ENCODE assay signal across 1 cellular context in the genomic region with DNA sequence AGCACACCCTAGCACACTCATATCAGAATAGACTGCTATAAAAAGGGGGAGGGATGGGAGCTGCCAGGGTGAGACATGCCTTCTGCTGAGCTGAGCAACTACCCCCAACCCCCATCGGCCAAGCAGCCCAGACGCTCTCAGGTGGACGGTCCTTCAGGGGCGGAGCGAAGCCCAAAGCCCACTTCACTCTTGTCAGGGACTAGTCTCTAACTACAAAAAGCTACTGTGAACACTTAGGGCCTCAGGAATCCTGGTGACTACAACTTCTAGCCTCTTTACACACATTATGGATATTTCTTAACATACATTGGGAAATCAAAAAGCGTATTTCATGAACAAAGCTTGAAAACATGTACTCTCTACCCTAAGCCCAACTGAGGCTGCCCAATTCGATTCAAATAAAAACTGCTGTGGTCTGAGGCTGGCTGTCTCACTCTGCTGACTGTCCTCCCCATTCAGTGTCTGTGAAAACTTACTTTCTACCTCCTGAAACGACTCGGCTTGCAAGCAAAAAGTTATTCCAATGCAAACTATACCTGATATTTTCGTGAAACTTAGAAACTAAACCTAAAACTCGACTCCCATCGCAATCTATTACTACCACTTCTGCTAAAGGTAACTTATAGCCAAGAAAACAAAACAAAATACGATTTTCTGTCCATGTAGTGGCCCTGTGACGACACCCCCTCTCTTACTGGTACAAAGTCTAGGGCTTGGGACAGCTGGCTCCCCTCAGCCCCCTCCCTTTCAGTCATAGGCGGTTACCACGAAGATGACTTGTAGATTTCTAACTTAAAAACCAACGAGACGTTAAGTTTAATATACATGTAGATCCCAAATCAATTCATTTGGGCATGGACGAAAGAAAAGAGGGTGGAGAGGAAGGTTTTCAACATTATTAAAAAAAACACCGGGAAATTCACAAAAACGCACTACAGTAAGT.
TF ChIP-seq lines count a peak whose summit lies in the region.

No MANE protein-coding gene starts in this region.

TF ChIP-seq in HepG2, 621 proteins besides CTCF, POLR2A, EP300 and RAD21 (continued from another document and continues in another):
- TF ChIP-seq, protein P1, sequence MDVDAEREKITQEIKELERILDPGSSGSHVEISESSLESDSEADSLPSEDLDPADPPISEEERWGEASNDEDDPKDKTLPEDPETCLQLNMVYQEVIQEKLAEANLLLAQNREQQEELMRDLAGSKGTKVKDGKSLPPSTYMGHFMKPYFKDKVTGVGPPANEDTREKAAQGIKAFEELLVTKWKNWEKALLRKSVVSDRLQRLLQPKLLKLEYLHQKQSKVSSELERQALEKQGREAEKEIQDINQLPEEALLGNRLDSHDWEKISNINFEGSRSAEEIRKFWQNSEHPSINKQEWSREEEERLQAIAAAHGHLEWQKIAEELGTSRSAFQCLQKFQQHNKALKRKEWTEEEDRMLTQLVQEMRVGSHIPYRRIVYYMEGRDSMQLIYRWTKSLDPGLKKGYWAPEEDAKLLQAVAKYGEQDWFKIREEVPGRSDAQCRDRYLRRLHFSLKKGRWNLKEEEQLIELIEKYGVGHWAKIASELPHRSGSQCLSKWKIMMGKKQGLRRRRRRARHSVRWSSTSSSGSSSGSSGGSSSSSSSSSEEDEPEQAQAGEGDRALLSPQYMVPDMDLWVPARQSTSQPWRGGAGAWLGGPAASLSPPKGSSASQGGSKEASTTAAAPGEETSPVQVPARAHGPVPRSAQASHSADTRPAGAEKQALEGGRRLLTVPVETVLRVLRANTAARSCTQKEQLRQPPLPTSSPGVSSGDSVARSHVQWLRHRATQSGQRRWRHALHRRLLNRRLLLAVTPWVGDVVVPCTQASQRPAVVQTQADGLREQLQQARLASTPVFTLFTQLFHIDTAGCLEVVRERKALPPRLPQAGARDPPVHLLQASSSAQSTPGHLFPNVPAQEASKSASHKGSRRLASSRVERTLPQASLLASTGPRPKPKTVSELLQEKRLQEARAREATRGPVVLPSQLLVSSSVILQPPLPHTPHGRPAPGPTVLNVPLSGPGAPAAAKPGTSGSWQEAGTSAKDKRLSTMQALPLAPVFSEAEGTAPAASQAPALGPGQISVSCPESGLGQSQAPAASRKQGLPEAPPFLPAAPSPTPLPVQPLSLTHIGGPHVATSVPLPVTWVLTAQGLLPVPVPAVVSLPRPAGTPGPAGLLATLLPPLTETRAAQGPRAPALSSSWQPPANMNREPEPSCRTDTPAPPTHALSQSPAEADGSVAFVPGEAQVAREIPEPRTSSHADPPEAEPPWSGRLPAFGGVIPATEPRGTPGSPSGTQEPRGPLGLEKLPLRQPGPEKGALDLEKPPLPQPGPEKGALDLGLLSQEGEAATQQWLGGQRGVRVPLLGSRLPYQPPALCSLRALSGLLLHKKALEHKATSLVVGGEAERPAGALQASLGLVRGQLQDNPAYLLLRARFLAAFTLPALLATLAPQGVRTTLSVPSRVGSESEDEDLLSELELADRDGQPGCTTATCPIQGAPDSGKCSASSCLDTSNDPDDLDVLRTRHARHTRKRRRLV (CRISPR knock-in tag; IDR thresholded peaks at IDR 0.05), result no peak
- TF ChIP-seq ZNF232 (CRISPR knock-in tag; IDR thresholded peaks at IDR 0.05; ENCODE audit: borderline replicate concordance), result peak; percentile 84; the same call in 1 of the 2 replicates
- no peak; the same call in 1 of the 2 replicates for TF ChIP-seq ZNF292 (CRISPR knock-in tag; IDR thresholded peaks at IDR 0.05; ENCODE audit: borderline replicate concordance, low read depth)
- peak; percentile 72; the same call in 1 of the 2 replicates for TF ChIP-seq YEATS4 (CRISPR knock-in tag; IDR thresholded peaks at IDR 0.05; ENCODE audit: borderline replicate concordance)
- TF ChIP-seq, protein P2, sequence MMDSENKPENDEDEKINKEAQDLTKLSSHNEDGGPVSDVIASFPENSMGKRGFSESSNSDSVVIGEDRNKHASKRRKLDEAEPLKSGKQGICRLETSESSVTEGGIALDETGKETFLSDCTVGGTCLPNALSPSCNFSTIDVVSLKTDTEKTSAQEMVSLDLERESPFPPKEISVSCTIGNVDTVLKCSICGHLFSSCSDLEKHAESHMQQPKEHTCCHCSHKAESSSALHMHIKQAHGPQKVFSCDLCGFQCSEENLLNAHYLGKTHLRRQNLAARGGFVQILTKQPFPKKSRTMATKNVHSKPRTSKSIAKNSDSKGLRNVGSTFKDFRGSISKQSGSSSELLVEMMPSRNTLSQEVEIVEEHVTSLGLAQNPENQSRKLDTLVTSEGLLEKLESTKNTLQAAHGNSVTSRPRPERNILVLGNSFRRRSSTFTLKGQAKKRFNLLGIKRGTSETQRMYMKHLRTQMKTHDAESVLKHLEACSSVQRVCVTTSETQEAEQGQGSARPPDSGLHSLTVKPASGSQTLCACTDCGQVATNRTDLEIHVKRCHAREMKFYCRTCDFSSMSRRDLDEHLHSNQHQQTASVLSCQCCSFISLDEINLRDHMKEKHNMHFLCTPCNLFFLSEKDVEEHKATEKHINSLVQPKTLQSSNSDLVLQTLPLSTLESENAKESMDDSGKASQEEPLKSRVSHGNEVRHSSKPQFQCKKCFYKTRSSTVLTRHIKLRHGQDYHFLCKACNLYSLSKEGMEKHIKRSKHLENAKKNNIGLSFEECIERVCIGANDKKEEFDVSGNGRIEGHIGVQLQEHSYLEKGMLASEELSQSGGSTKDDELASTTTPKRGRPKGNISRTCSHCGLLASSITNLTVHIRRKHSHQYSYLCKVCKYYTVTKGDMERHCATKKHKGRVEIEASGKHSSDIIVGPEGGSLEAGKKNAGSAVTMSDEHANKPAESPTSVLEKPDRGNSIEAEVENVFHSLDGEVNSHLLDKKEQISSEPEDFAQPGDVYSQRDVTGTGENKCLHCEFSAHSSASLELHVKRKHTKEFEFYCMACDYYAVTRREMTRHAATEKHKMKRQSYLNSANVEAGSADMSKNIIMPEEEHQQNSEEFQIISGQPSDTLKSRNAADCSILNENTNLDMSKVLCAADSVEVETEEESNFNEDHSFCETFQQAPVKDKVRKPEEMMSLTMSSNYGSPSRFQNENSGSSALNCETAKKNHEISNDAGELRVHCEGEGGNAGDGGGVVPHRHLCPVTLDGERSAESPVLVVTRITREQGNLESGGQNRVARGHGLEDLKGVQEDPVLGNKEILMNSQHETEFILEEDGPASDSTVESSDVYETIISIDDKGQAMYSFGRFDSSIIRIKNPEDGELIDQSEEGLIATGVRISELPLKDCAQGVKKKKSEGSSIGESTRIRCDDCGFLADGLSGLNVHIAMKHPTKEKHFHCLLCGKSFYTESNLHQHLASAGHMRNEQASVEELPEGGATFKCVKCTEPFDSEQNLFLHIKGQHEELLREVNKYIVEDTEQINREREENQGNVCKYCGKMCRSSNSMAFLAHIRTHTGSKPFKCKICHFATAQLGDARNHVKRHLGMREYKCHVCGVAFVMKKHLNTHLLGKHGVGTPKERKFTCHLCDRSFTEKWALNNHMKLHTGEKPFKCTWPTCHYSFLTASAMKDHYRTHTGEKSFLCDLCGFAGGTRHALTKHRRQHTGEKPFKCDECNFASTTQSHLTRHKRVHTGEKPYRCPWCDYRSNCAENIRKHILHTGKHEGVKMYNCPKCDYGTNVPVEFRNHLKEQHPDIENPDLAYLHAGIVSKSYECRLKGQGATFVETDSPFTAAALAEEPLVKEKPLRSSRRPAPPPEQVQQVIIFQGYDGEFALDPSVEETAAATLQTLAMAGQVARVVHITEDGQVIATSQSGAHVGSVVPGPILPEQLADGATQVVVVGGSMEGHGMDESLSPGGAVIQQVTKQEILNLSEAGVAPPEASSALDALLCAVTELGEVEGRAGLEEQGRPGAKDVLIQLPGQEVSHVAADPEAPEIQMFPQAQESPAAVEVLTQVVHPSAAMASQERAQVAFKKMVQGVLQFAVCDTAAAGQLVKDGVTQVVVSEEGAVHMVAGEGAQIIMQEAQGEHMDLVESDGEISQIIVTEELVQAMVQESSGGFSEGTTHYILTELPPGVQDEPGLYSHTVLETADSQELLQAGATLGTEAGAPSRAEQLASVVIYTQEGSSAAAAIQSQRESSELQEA (CRISPR knock-in tag; IDR thresholded peaks at IDR 0.05; ENCODE audit: not compliant biosample characterization), result no peak
- no peak; the same call in 1 of the 2 replicates for TF ChIP-seq KDM2A (CRISPR knock-in tag; IDR thresholded peaks at IDR 0.05; ENCODE audit: borderline replicate concordance, low read depth)
- TF ChIP-seq ZNF605 (CRISPR knock-in tag; IDR thresholded peaks at IDR 0.05), result peak; percentile 75; the same call in 1 of the 2 replicates
- TF ChIP-seq, protein P3, sequence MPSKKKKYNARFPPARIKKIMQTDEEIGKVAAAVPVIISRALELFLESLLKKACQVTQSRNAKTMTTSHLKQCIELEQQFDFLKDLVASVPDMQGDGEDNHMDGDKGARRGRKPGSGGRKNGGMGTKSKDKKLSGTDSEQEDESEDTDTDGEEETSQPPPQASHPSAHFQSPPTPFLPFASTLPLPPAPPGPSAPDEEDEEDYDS (CRISPR knock-in tag; IDR thresholded peaks at IDR 0.05), result peak; percentile 65; the same call in 1 of the 2 replicates
- TF ChIP-seq NR1H2 (CRISPR knock-in tag; IDR thresholded peaks at IDR 0.05; ENCODE audit: borderline replicate concordance, low read depth), result no peak
- TF ChIP-seq, protein P4, sequence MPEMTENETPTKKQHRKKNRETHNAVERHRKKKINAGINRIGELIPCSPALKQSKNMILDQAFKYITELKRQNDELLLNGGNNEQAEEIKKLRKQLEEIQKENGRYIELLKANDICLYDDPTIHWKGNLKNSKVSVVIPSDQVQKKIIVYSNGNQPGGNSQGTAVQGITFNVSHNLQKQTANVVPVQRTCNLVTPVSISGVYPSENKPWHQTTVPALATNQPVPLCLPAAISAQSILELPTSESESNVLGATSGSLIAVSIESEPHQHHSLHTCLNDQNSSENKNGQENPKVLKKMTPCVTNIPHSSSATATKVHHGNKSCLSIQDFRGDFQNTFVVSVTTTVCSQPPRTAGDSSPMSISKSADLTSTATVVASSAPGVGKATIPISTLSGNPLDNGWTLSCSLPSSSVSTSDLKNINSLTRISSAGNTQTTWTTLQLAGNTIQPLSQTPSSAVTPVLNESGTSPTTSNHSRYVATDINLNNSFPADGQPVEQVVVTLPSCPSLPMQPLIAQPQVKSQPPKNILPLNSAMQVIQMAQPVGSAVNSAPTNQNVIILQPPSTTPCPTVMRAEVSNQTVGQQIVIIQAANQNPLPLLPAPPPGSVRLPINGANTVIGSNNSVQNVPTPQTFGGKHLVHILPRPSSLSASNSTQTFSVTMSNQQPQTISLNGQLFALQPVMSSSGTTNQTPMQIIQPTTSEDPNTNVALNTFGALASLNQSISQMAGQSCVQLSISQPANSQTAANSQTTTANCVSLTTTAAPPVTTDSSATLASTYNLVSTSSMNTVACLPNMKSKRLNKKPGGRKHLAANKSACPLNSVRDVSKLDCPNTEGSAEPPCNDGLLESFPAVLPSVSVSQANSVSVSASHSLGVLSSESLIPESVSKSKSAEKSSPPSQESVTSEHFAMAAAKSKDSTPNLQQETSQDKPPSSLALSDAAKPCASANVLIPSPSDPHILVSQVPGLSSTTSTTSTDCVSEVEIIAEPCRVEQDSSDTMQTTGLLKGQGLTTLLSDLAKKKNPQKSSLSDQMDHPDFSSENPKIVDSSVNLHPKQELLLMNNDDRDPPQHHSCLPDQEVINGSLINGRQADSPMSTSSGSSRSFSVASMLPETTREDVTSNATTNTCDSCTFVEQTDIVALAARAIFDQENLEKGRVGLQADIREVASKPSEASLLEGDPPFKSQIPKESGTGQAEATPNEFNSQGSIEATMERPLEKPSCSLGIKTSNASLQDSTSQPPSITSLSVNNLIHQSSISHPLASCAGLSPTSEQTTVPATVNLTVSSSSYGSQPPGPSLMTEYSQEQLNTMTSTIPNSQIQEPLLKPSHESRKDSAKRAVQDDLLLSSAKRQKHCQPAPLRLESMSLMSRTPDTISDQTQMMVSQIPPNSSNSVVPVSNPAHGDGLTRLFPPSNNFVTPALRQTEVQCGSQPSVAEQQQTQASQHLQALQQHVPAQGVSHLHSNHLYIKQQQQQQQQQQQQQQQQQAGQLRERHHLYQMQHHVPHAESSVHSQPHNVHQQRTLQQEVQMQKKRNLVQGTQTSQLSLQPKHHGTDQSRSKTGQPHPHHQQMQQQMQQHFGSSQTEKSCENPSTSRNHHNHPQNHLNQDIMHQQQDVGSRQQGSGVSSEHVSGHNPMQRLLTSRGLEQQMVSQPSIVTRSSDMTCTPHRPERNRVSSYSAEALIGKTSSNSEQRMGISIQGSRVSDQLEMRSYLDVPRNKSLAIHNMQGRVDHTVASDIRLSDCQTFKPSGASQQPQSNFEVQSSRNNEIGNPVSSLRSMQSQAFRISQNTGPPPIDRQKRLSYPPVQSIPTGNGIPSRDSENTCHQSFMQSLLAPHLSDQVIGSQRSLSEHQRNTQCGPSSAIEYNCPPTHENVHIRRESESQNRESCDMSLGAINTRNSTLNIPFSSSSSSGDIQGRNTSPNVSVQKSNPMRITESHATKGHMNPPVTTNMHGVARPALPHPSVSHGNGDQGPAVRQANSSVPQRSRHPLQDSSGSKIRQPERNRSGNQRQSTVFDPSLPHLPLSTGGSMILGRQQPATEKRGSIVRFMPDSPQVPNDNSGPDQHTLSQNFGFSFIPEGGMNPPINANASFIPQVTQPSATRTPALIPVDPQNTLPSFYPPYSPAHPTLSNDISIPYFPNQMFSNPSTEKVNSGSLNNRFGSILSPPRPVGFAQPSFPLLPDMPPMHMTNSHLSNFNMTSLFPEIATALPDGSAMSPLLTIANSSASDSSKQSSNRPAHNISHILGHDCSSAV (CRISPR knock-in tag; IDR thresholded peaks at IDR 0.05; ENCODE audit: borderline replicate concordance), result no peak
- TF ChIP-seq ZNF652 (CRISPR knock-in tag; IDR thresholded peaks at IDR 0.05; ENCODE audit: borderline replicate concordance, low read depth), result no peak; the same call in 1 of the 2 replicates
- no peak for TF ChIP-seq ZNF253 (CRISPR knock-in tag; IDR thresholded peaks at IDR 0.05; ENCODE audit: borderline replicate concordance)
